In the genomic region with DNA sequence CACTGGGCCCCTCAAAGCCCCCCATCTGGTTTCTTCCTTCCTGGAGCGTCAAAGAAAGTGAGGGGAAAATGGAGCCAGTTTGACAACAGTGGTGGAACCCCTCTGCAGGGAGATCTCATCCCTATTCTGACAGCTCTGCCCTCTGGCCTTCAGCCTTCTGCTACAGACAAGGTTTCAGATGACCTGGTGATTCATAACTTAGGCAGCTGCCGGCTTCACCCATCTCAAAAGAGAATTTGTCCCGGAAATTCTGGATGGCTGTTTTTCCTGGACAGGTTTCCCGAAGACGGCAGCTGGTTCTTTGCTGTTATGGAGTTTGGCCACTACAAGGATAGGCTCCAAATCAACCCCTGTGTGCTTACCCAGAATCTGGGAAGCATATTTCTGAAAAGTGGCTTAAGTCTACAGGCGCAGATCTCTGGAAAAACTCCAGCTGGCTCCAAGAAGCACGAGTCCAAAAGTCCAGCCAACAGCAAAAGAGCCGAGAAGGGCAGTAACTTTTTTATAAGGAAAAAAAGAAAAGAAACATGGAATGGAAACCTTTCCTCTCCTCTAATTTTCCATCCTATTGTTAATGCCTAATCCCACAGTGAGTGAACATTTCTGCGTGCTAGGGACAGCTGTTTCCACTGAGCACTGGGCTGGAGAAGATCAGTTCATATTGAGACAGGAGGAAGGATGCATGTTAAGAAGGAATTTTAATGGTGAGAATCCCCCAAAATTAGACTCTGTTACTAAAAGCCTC, we compare ENCODE assay signal across 8 cellular contexts. TPM values are rescaled to one million over a fixed set of nuclear protein-coding genes. Genes with fewer than 3 reads are reported as not detected.
A peak's percentile ranks its signal among the peaks of the same experiment; 100 is the strongest.
DNase-seq lines count a peak whose midpoint lies in the region; ATAC-seq and TF ChIP-seq lines count a peak whose summit lies in the region.

No MANE protein-coding gene starts in this region.

- no peak overlapping the region for H3K4me3 ChIP-seq in Peyer's patch

- H3K27me3 ChIP-seq in Peyer's patch = no peaks in the 10 kb centered on the region

- no peaks in the 10 kb centered on the region for H3K36me3 ChIP-seq in Peyer's patch

- DNase-seq in EL (peak; percentile 88), Peyer's patch (peak in 1 of 3 donors; percentile 69), fibroblast of the conjunctiva (ENCODE audit: low read depth) (peak; percentile 94), pons (ENCODE audit: low spot score) (peak; percentile 23), GM10266 (ENCODE audit: extremely low spot score) (no peak), OCI-M2 (lab: John Stamatoyannopoulos, UW; ENCODE audit: unreplicated experiment) (no peak), NCI-H1048 (lab: John Stamatoyannopoulos, UW) (no peak)

- no peak for TF ChIP-seq CTCF in Peyer's patch (IDR thresholded peaks at IDR 0.05)
- no peak for TF ChIP-seq CTCF in GM10266 (IDR thresholded peaks at IDR 0.05; ENCODE audit: control insufficient read depth, insufficient read depth, low read depth, missing control alignments)

- ATAC-seq in GM21825 (IDR thresholded peaks at IDR 0.05; ENCODE audit: unreplicated experiment) = no peak

- peak overlapping the region; percentile 61 to 86 (median 76) for H3K27ac ChIP-seq in Peyer's patch

- H3K9me3 ChIP-seq in Peyer's patch = no peaks in the 10 kb centered on the region

- TF ChIP-seq POLR2A in Peyer's patch (IDR thresholded peaks at IDR 0.05) = no peak

- H3K4me1 ChIP-seq in Peyer's patch = peaks cover 4 to 21% (median 9%) of the 10 kb centered on the region in 4 donors

RNA-seq across cellular contexts. Expression of gene ZNF366, which starts 54.5 kb away (rescaled TPM):
- 1 to 10 TPM in 2 of 4 donors, under 1 TPM in 2; 0.70 to 2.5 (median 1.3) TPM for total RNA-seq in Peyer's patch

Comparison
In these comparisons a context has a peak if more than half of its experiments do, and no peak if none do; other contexts are left out.
1. DNase-seq: peak in EL (single experiment), fibroblast of the conjunctiva (single experiment) and pons (single experiment); none in GM10266 (single experiment), OCI-M2 (single experiment) and NCI-H1048 (single experiment).